Comparison of ENCODE assay signal across 1 cellular context in the genomic region with DNA sequence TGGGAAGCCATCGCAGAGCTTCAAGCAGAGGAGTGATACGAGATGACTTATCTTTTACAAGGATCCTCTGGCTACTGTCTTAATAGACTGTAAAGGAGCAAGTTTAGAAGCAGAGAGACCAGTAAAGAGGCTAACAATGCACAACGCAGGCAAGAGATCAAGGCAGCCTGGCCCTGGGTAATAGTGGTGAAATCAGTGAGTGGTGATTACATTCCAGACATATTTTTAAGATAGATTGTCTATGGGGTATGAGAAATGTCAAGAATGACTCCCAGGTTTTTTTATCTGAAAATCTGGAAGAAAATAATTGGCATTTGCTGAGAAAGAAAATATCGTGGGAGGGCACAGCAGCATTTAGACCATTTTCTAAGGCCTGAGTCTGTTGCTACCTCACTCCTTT.
TF ChIP-seq lines count a peak whose summit lies in the region.

No MANE protein-coding gene starts in this region.

TF ChIP-seq in GM23338, 12 proteins besides CTCF, POLR2A, EP300 and RAD21 (continued from another document):
- TF ChIP-seq, protein P1, sequence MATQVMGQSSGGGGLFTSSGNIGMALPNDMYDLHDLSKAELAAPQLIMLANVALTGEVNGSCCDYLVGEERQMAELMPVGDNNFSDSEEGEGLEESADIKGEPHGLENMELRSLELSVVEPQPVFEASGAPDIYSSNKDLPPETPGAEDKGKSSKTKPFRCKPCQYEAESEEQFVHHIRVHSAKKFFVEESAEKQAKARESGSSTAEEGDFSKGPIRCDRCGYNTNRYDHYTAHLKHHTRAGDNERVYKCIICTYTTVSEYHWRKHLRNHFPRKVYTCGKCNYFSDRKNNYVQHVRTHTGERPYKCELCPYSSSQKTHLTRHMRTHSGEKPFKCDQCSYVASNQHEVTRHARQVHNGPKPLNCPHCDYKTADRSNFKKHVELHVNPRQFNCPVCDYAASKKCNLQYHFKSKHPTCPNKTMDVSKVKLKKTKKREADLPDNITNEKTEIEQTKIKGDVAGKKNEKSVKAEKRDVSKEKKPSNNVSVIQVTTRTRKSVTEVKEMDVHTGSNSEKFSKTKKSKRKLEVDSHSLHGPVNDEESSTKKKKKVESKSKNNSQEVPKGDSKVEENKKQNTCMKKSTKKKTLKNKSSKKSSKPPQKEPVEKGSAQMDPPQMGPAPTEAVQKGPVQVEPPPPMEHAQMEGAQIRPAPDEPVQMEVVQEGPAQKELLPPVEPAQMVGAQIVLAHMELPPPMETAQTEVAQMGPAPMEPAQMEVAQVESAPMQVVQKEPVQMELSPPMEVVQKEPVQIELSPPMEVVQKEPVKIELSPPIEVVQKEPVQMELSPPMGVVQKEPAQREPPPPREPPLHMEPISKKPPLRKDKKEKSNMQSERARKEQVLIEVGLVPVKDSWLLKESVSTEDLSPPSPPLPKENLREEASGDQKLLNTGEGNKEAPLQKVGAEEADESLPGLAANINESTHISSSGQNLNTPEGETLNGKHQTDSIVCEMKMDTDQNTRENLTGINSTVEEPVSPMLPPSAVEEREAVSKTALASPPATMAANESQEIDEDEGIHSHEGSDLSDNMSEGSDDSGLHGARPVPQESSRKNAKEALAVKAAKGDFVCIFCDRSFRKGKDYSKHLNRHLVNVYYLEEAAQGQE (IDR thresholded peaks at IDR 0.05; ENCODE audit: unreplicated experiment) = no peak
- no peak for TF ChIP-seq JUNB (IDR thresholded peaks at IDR 0.05; ENCODE audit: unreplicated experiment)
- TF ChIP-seq, protein P2, sequence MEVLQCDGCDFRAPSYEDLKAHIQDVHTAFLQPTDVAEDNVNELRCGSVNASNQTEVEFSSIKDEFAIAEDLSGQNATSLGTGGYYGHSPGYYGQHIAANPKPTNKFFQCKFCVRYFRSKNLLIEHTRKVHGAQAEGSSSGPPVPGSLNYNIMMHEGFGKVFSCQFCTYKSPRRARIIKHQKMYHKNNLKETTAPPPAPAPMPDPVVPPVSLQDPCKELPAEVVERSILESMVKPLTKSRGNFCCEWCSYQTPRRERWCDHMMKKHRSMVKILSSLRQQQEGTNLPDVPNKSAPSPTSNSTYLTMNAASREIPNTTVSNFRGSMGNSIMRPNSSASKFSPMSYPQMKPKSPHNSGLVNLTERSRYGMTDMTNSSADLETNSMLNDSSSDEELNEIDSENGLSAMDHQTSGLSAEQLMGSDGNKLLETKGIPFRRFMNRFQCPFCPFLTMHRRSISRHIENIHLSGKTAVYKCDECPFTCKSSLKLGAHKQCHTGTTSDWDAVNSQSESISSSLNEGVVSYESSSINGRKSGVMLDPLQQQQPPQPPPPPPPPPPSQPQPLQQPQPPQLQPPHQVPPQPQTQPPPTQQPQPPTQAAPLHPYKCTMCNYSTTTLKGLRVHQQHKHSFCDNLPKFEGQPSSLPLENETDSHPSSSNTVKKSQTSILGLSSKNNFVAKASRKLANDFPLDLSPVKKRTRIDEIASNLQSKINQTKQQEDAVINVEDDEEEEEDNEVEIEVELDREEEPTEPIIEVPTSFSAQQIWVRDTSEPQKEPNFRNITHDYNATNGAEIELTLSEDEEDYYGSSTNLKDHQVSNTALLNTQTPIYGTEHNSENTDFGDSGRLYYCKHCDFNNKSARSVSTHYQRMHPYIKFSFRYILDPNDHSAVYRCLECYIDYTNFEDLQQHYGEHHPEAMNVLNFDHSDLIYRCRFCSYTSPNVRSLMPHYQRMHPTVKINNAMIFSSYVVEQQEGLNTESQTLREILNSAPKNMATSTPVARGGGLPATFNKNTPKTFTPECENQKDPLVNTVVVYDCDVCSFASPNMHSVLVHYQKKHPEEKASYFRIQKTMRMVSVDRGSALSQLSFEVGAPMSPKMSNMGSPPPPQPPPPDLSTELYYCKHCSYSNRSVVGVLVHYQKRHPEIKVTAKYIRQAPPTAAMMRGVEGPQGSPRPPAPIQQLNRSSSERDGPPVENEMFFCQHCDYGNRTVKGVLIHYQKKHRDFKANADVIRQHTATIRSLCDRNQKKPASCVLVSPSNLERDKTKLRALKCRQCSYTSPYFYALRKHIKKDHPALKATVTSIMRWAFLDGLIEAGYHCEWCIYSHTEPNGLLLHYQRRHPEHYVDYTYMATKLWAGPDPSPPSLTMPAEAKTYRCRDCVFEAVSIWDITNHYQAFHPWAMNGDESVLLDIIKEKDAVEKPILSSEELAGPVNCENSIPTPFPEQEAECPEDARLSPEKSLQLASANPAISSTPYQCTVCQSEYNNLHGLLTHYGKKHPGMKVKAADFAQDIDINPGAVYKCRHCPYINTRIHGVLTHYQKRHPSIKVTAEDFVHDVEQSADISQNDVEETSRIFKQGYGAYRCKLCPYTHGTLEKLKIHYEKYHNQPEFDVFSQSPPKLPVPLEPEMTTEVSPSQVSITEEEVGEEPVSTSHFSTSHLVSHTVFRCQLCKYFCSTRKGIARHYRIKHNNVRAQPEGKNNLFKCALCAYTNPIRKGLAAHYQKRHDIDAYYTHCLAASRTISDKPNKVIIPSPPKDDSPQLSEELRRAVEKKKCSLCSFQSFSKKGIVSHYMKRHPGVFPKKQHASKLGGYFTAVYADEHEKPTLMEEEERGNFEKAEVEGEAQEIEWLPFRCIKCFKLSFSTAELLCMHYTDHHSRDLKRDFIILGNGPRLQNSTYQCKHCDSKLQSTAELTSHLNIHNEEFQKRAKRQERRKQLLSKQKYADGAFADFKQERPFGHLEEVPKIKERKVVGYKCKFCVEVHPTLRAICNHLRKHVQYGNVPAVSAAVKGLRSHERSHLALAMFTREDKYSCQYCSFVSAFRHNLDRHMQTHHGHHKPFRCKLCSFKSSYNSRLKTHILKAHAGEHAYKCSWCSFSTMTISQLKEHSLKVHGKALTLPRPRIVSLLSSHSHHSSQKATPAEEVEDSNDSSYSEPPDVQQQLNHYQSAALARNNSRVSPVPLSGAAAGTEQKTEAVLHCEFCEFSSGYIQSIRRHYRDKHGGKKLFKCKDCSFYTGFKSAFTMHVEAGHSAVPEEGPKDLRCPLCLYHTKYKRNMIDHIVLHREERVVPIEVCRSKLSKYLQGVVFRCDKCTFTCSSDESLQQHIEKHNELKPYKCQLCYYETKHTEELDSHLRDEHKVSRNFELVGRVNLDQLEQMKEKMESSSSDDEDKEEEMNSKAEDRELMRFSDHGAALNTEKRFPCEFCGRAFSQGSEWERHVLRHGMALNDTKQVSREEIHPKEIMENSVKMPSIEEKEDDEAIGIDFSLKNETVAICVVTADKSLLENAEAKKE (CRISPR knock-in tag; IDR thresholded peaks at IDR 0.05) = no peak
